ENCODE assay signal across 12 cellular contexts in genomic region chr4:102599455-102599854, GRCh38.
A peak's percentile ranks its signal among the peaks of the same experiment; 100 is the strongest.
DNase-seq lines count a peak whose midpoint lies in the region; ATAC-seq and TF ChIP-seq lines count a peak whose summit lies in the region.
"Had no signal": no experiment of that assay in that cellular context is flagged by ENCODE, and none has a peak within 500 bp of the region (broad histone marks: within the 10 kb centered on the region; RNA-seq: fewer than 3 reads in every experiment).

No MANE protein-coding gene starts in this region.

- peak; percentile 6 for ATAC-seq in GM21786 (IDR thresholded peaks at IDR 0.05; ENCODE audit: unreplicated experiment)
- no peak for ATAC-seq in activated CD8-positive, alpha-beta T cell treated with anti-CD3 and anti-CD28 coated beads, Interleukin-2, amount 10 ng/mL, durations not matched to agents 7 days and 5 days
- no peak for ATAC-seq in naive thymus-derived CD8-positive, alpha-beta T cell
- no peak for ATAC-seq in HG03108 (IDR thresholded peaks at IDR 0.05; ENCODE audit: unreplicated experiment)

- no peak for TF ChIP-seq CTCF in GM10248 (IDR thresholded peaks at IDR 0.05; ENCODE audit: control extremely low read depth, extremely low read depth, low read depth, missing control alignments)

- peaks cover 9% of the 10 kb centered on the region for H3K9me3 Mint-ChIP-seq in activated CD4-positive, alpha-beta T cell treated with anti-CD3 and anti-CD28 coated beads, Interleukin-2, amount 10 ng/mL, durations not matched to agents 7 days and 5 days
- peaks cover 8% of the 10 kb centered on the region for H3K9me3 Mint-ChIP-seq in activated CD8-positive, alpha-beta T cell treated with anti-CD3 and anti-CD28 coated beads, Interleukin-2, amount 10 ng/mL, durations not matched to agents 7 days and 5 days (ENCODE audit: insufficient read depth)
- peaks cover 0 to 3% (median 0%) of the 10 kb centered on the region in 9 donors for H3K9me3 Mint-ChIP-seq in naive thymus-derived CD8-positive, alpha-beta T cell
- H3K9me3 Mint-ChIP-seq: naive B cell, type B pancreatic cell had no signal

- POLR2A ChIA-PET in activated CD4-positive, alpha-beta T cell treated with anti-CD3 and anti-CD28 coated beads, Interleukin-2, amount 10 ng/mL, durations not matched to agents 7 days and 5 days (lab: Charles Lee) = no interaction called here
- POLR2A ChIA-PET in activated CD8-positive, alpha-beta T cell treated with anti-CD3 and anti-CD28 coated beads, Interleukin-2, amount 10 ng/mL, durations not matched to agents 7 days and 5 days (lab: Charles Lee) = interaction anchor here (1.1 to 3.1 kb wide), 4 partner anchors 12 to 99 kb away, joined by 3 to 23 read pairs (median 6); partner anchors contain the start of gene NFKB1
- POLR2A ChIA-PET in naive thymus-derived CD8-positive, alpha-beta T cell (lab: Charles Lee) = no interaction called here
- POLR2A ChIA-PET in GM10248 (lab: Yijun Ruan, JAX) = no interaction called here

- peak overlapping the region; percentile 94 for H3K27ac Mint-ChIP-seq in activated CD4-positive, alpha-beta T cell treated with anti-CD3 and anti-CD28 coated beads, Interleukin-2, amount 10 ng/mL, durations not matched to agents 7 days and 5 days
- H3K27ac Mint-ChIP-seq in activated CD8-positive, alpha-beta T cell treated with anti-CD3 and anti-CD28 coated beads, Interleukin-2, amount 10 ng/mL, durations not matched to agents 7 days and 5 days = peak overlapping the region; percentile 98
- H3K27ac Mint-ChIP-seq in naive thymus-derived CD8-positive, alpha-beta T cell = peak overlapping the region in 9 of 10 donors; percentile 60 to 96 (median 91)
- H3K27ac Mint-ChIP-seq: type B pancreatic cell had no signal

- peak overlapping the region; percentile 24 for H3K4me3 Mint-ChIP-seq in activated CD4-positive, alpha-beta T cell treated with anti-CD3 and anti-CD28 coated beads, Interleukin-2, amount 10 ng/mL, durations not matched to agents 7 days and 5 days
- H3K4me3 Mint-ChIP-seq in activated CD8-positive, alpha-beta T cell treated with anti-CD3 and anti-CD28 coated beads, Interleukin-2, amount 10 ng/mL, durations not matched to agents 7 days and 5 days = peak overlapping the region; percentile 19
- H3K4me3 Mint-ChIP-seq in naive thymus-derived CD8-positive, alpha-beta T cell = peak overlapping the region in 6 of 10 donors; percentile 15 to 82 (median 42)
- H3K4me3 Mint-ChIP-seq: naive B cell, type B pancreatic cell had no signal

- peaks cover 88% of the 10 kb centered on the region for H3K36me3 Mint-ChIP-seq in activated CD4-positive, alpha-beta T cell treated with anti-CD3 and anti-CD28 coated beads, Interleukin-2, amount 10 ng/mL, durations not matched to agents 7 days and 5 days (ENCODE audit: low read depth)
- H3K36me3 Mint-ChIP-seq in activated CD8-positive, alpha-beta T cell treated with anti-CD3 and anti-CD28 coated beads, Interleukin-2, amount 10 ng/mL, durations not matched to agents 7 days and 5 days (ENCODE audit: low read depth) = peaks cover 87% of the 10 kb centered on the region
- peaks cover 27 to 86% (median 62%) of the 10 kb centered on the region in 3 donors for H3K36me3 Mint-ChIP-seq in naive thymus-derived CD8-positive, alpha-beta T cell

- DNase-seq in activated CD4-positive, alpha-beta T cell treated with anti-CD3 and anti-CD28 coated beads, Interleukin-2, amount 10 ng/mL, durations not matched to agents 7 days and 5 days = no peak
- no peak for DNase-seq in activated CD4-positive, alpha-beta T cell treated with anti-CD3 and anti-CD28 coated beads, Interleukin-2, amount 50 U/mL, for 1 hour
- no peak for DNase-seq in activated CD8-positive, alpha-beta T cell treated with anti-CD3 and anti-CD28 coated beads, Interleukin-2, amount 10 ng/mL, durations not matched to agents 7 days and 5 days
- DNase-seq in naive thymus-derived CD8-positive, alpha-beta T cell = no peak
- DNase-seq in GM10248 (ENCODE audit: extremely low spot score) (no peak), nucleus accumbens (lab: John Stamatoyannopoulos, UW) (no peak)
- DNase-seq: ACHN, MM.1S, naive B cell had no signal

- CTCF ChIA-PET in activated CD4-positive, alpha-beta T cell treated with anti-CD3 and anti-CD28 coated beads, Interleukin-2, amount 10 ng/mL, durations not matched to agents 7 days and 5 days (lab: Charles Lee) = interaction anchor here (0.9 to 1.2 kb wide), 3 partner anchors 10 to 23 kb away, joined by 3 read pairs; no protein-coding TSS in a partner anchor
- CTCF ChIA-PET in activated CD8-positive, alpha-beta T cell treated with anti-CD3 and anti-CD28 coated beads, Interleukin-2, amount 10 ng/mL, durations not matched to agents 7 days and 5 days (lab: Charles Lee) = interaction anchor here (1.1 to 4.6 kb wide), 6 partner anchors 8 to 151 kb away, joined by 3 to 39 read pairs (median 4); no protein-coding TSS in a partner anchor
- CTCF ChIA-PET in GM10248 (lab: Yijun Ruan, JAX) = interaction anchor here (1.0 to 1.8 kb wide), 6 partner anchors 9 to 493 kb away, joined by 3 to 5 read pairs (median 4); no protein-coding TSS in a partner anchor

- H3K27me3 Mint-ChIP-seq in activated CD4-positive, alpha-beta T cell treated with anti-CD3 and anti-CD28 coated beads, Interleukin-2, amount 10 ng/mL, durations not matched to agents 7 days and 5 days = no peaks in the 10 kb centered on the region
- no peaks in the 10 kb centered on the region for H3K27me3 Mint-ChIP-seq in activated CD8-positive, alpha-beta T cell treated with anti-CD3 and anti-CD28 coated beads, Interleukin-2, amount 10 ng/mL, durations not matched to agents 7 days and 5 days (ENCODE audit: low read depth)
- H3K27me3 Mint-ChIP-seq in naive thymus-derived CD8-positive, alpha-beta T cell = no peaks in the 10 kb centered on the region
- H3K27me3 Mint-ChIP-seq: naive B cell, type B pancreatic cell had no signal

- H3K4me1 Mint-ChIP-seq in activated CD4-positive, alpha-beta T cell treated with anti-CD3 and anti-CD28 coated beads, Interleukin-2, amount 10 ng/mL, durations not matched to agents 7 days and 5 days = peaks cover 83% of the 10 kb centered on the region
- H3K4me1 Mint-ChIP-seq in activated CD8-positive, alpha-beta T cell treated with anti-CD3 and anti-CD28 coated beads, Interleukin-2, amount 10 ng/mL, durations not matched to agents 7 days and 5 days (ENCODE audit: low read depth) = peaks cover 83% of the 10 kb centered on the region
- H3K4me1 Mint-ChIP-seq in naive thymus-derived CD8-positive, alpha-beta T cell = peaks cover 30 to 75% (median 72%) of the 10 kb centered on the region in 4 donors
